Comparison of ENCODE assay signal across 2 cellular contexts in the genomic region with DNA sequence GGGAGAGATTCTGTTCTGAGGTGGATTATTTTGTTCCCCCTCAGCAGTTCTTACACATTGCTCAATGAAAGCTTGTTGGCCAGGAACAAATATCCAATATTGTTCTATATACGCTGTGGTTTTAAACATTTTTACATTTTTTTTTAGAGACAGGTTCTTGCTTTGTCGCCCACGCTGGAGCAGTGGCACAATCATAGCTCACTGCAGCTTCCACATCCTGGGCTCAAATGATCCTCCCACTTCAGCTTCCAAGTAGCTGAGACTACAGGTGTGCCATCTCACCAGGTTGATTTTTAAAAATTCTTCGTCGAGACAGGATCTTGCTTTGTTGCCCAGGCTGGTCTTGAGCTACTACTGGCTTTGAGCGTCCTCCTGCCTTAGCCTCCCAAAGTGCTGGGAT.
TF ChIP-seq lines count a peak whose summit lies in the region.

No MANE protein-coding gene starts in this region.

TF ChIP-seq in H1, 55 proteins besides CTCF, POLR2A, EP300 and RAD21:
- TF ChIP-seq RBBP5 (IDR thresholded peaks at IDR 0.05; ENCODE audit: borderline replicate concordance, low read depth, low read length) (no peak), BCL11A (IDR thresholded peaks at IDR 0.05; ENCODE audit: low read depth in 2 of 2, low read length in 2 of 2) (no peak), ZNF274 (IDR thresholded peaks at IDR 0.05; ENCODE audit: borderline replicate concordance, extremely low read depth, low read length) (no peak), KDM1A (IDR thresholded peaks at IDR 0.05; ENCODE audit: borderline replicate concordance, low read length) (no peak), JUN (IDR thresholded peaks at IDR 0.05; ENCODE audit: low read depth, low read length) (no peak), GABPA (IDR thresholded peaks at IDR 0.05; ENCODE audit: borderline replicate concordance, insufficient read depth, low read length) (no peak), YY1 (IDR thresholded peaks at IDR 0.05; ENCODE audit: low read depth, low read length) (no peak), TCF12 (IDR thresholded peaks at IDR 0.05; ENCODE audit: low read depth, low read length) (no peak), SIN3A (conservative IDR thresholded peaks at IDR 0.05 in 1 of 2, IDR thresholded peaks at IDR 0.05 in 1 of 2; ENCODE audit: low read depth in 1 of 2, low read length in 2 of 2) (no peak), KDM5A (IDR thresholded peaks at IDR 0.05; ENCODE audit: low read length) (no peak), TAF7 (optimal IDR thresholded peaks at IDR 0.05; ENCODE audit: borderline replicate concordance, low read depth, low read length) (no peak), BRCA1 (IDR thresholded peaks at IDR 0.05; ENCODE audit: low read depth, low read length) (no peak), GTF2F1 (IDR thresholded peaks at IDR 0.05; ENCODE audit: borderline replicate concordance, low read depth, low read length) (no peak), BACH1 (IDR thresholded peaks at IDR 0.05; ENCODE audit: low read length) (no peak), EZH2 (IDR thresholded peaks at IDR 0.05; ENCODE audit: low read depth, low read length, severe bottlenecking) (no peak), SAP30 (IDR thresholded peaks at IDR 0.05; ENCODE audit: insufficient read depth, insufficient replicate concordance, low read length) (no peak), ASH2L (IDR thresholded peaks at IDR 0.05; ENCODE audit: low read length) (no peak)
- TF ChIP-seq, protein P1, sequence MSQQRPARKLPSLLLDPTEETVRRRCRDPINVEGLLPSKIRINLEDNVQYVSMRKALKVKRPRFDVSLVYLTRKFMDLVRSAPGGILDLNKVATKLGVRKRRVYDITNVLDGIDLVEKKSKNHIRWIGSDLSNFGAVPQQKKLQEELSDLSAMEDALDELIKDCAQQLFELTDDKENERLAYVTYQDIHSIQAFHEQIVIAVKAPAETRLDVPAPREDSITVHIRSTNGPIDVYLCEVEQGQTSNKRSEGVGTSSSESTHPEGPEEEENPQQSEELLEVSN (IDR thresholded peaks at IDR 0.05), result no peak
- TF ChIP-seq, protein P2, sequence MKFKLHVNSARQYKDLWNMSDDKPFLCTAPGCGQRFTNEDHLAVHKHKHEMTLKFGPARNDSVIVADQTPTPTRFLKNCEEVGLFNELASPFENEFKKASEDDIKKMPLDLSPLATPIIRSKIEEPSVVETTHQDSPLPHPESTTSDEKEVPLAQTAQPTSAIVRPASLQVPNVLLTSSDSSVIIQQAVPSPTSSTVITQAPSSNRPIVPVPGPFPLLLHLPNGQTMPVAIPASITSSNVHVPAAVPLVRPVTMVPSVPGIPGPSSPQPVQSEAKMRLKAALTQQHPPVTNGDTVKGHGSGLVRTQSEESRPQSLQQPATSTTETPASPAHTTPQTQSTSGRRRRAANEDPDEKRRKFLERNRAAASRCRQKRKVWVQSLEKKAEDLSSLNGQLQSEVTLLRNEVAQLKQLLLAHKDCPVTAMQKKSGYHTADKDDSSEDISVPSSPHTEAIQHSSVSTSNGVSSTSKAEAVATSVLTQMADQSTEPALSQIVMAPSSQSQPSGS (IDR thresholded peaks at IDR 0.05; ENCODE audit: low read length), result no peak

TF ChIP-seq in neural cell, 6 proteins besides CTCF, POLR2A, EP300 and RAD21:
- no peak for TF ChIP-seq TAF1 (IDR thresholded peaks at IDR 0.05; ENCODE audit: low read depth)
- no peak for TF ChIP-seq SMC3 (conservative IDR thresholded peaks at IDR 0.05; ENCODE audit: poor library complexity)
- TF ChIP-seq MXI1 (conservative IDR thresholded peaks at IDR 0.05; ENCODE audit: poor library complexity, severe bottlenecking), result no peak
- no peak for TF ChIP-seq POLR2AphosphoS5 (IDR thresholded peaks at IDR 0.05)
- no peak for TF ChIP-seq REST (IDR thresholded peaks at IDR 0.05; ENCODE audit: borderline replicate concordance)
- TF ChIP-seq EZH2 (IDR thresholded peaks at IDR 0.05; ENCODE audit: borderline replicate concordance, insufficient read depth, low read length, poor library complexity, severe bottlenecking), result no peak
